11 cellular contexts compared by ENCODE assay signal in genomic region chr5:93588586-93589347, GRCh38. TPM values are rescaled to one million over a fixed set of nuclear protein-coding genes. Genes with fewer than 3 reads are reported as not detected.
DNase-seq lines count a peak whose midpoint lies in the region; ATAC-seq and TF ChIP-seq lines count a peak whose summit lies in the region.
"Had no signal": no experiment of that assay in that cellular context is flagged by ENCODE, and none has a peak within 500 bp of the region (broad histone marks: within the 10 kb centered on the region; RNA-seq: fewer than 3 reads in every experiment).

No MANE protein-coding gene starts in this region.

- peak overlapping the region; percentile 68 for H3K27ac ChIP-seq in AG04450 (ENCODE audit: low read depth, low read length)
- H3K27ac ChIP-seq in HUES6 (ENCODE audit: low read depth, low read length): no peak overlapping the region
- peak overlapping the region in 56 of 59 donors; percentile 8 to 95 (median 82) for H3K27ac ChIP-seq in dorsolateral prefrontal cortex
- no peak overlapping the region for H3K27ac ChIP-seq in mesendoderm (ENCODE audit: low read depth, low read length)
- H3K27ac ChIP-seq in foreskin keratinocyte: no peak overlapping the region

- H2BK5ac ChIP-seq in mesendoderm (ENCODE audit: low read length): no peak overlapping the region

- H3K18ac ChIP-seq in mesendoderm (ENCODE audit: low read length): no peak overlapping the region

- H3K4me2 ChIP-seq in mesendoderm (ENCODE audit: low read length): no peak overlapping the region

- ATAC-seq in foreskin keratinocyte: no peak
- ATAC-seq: left colon had no signal

- TF ChIP-seq CTCF in AG04450 (IDR thresholded peaks at IDR 0.05; ENCODE audit: low read depth, low read length) (no peak), dorsolateral prefrontal cortex (IDR thresholded peaks at IDR 0.05 in 54 of 56, conservative IDR thresholded peaks at IDR 0.05 in 2 of 56; ENCODE audit: low read depth in 1 of 56, partially characterized antibody in 56 of 56) (no peak), foreskin keratinocyte (conservative IDR thresholded peaks at IDR 0.05) (no peak)

- H2BK120ac ChIP-seq in mesendoderm (ENCODE audit: low read depth, low read length): no peak overlapping the region

- no peak overlapping the region for H2AK5ac ChIP-seq in mesendoderm (ENCODE audit: low read length)

- peak overlapping the region; percentile 92 for H3K4me3 ChIP-seq in AG04450 (ENCODE audit: low read depth, low read length)
- peak overlapping the region; percentile 29; the same call in 1 of the 2 replicates for H3K4me3 ChIP-seq in HUES6 (ENCODE audit: low read depth, low read length)
- peak overlapping the region in 57 of 59 donors; percentile 8 to 86 (median 66) for H3K4me3 ChIP-seq in dorsolateral prefrontal cortex
- no peak overlapping the region for H3K4me3 ChIP-seq in mesendoderm (ENCODE audit: low read length)

- no peak overlapping the region for H4K5ac ChIP-seq in mesendoderm (ENCODE audit: low read length)

- H3K56ac ChIP-seq in mesendoderm (ENCODE audit: low read length): no peak overlapping the region

- H3K9me3 ChIP-seq in AG04450 (ENCODE audit: control insufficient read depth, insufficient read depth, low read length): peaks cover 2% of the 10 kb centered on the region; the same call in 1 of the 2 replicates
- no peaks in the 10 kb centered on the region for H3K9me3 ChIP-seq in HUES6 (ENCODE audit: control insufficient read depth, insufficient read depth, low read depth, low read length)

- no peak overlapping the region for H3K4ac ChIP-seq in mesendoderm (ENCODE audit: low read depth, low read length)

- intact Hi-C loops in dorsolateral prefrontal cortex (cut with DNase I): loop anchor here in 1 of 2 donors (10.0 kb wide), 2 partner anchors 326 to 904 kb away; no protein-coding TSS in a partner anchor

- H3K27me3 ChIP-seq in AG04450 (ENCODE audit: control insufficient read depth, insufficient read depth, low read length): no peaks in the 10 kb centered on the region
- peaks cover 97% of the 10 kb centered on the region for H3K27me3 ChIP-seq in HUES6 (ENCODE audit: control insufficient read depth, insufficient read depth, low read length)
- peaks cover 0 to 7% (median 0%) of the 10 kb centered on the region in 45 donors for H3K27me3 ChIP-seq in dorsolateral prefrontal cortex
- H3K27me3 ChIP-seq in mesendoderm (ENCODE audit: insufficient read depth, low read length, poor library complexity): peaks cover 72% of the 10 kb centered on the region
- peaks cover 88% of the 10 kb centered on the region for H3K27me3 ChIP-seq in foreskin keratinocyte

- no peaks in the 10 kb centered on the region for H3K79me1 ChIP-seq in mesendoderm (ENCODE audit: low read length)

- CTCF ChIA-PET in AG04450 (lab: Charles Lee): interaction anchor here (1.2 to 1.6 kb wide), 2 partner anchors 19 to 213 kb away, joined by 3 to 4 read pairs; no protein-coding TSS in a partner anchor

- H2BK15ac ChIP-seq in mesendoderm (replicated peaks; ENCODE audit: low read depth): no peak overlapping the region

- DNase-seq in AG04450 (ENCODE audit: low read depth, low spot score): no peak
- DNase-seq in dorsolateral prefrontal cortex: peak in 3 of 10 donors; percentile 41 to 64 (median 58)
- no peak for DNase-seq in mesendoderm
- no peak for DNase-seq in foreskin keratinocyte
- no peak for DNase-seq in middle frontal gyrus (ENCODE audit: extremely low spot score, low spot score)
- no peak for DNase-seq in DMS53 treated with DMSO at 0.1 percent for 48 hours (lab: John Stamatoyannopoulos, UW; ENCODE audit: unreplicated experiment)
- no peak for DNase-seq in EL
- DNase-seq: Calu3, left colon, NCI-H1694 had no signal

- H3K23ac ChIP-seq in mesendoderm (ENCODE audit: low read length): peak overlapping the region; percentile 37

- H4K8ac ChIP-seq in mesendoderm (ENCODE audit: low read depth, low read length): no peak overlapping the region

- H3K36me3 ChIP-seq in HUES6 (ENCODE audit: control insufficient read depth, insufficient read depth, low read length) (no peaks in the 10 kb centered on the region), mesendoderm (ENCODE audit: control insufficient read depth, insufficient read depth, low read length) (no peaks in the 10 kb centered on the region)

- peaks cover 14% of the 10 kb centered on the region for H3K4me1 ChIP-seq in HUES6 (ENCODE audit: control insufficient read depth, insufficient read depth, low read length)
- no peaks in the 10 kb centered on the region for H3K4me1 ChIP-seq in mesendoderm (ENCODE audit: control insufficient read depth, low read depth, low read length)
- no peaks in the 10 kb centered on the region for H3K4me1 ChIP-seq in foreskin keratinocyte

- H3K9ac ChIP-seq in HUES6 (ENCODE audit: low read length): no peak overlapping the region
- no peak overlapping the region for H3K9ac ChIP-seq in mesendoderm (ENCODE audit: low read length)

- POLR2A ChIA-PET in AG04450 (lab: Yijun Ruan, JAX): interaction anchor here (1.0 to 1.2 kb wide), 3 partner anchors 13 to 200 kb away, joined by 3 to 6 read pairs (median 4); no protein-coding TSS in a partner anchor

- H3K79me2 ChIP-seq in mesendoderm (ENCODE audit: control insufficient read depth, insufficient read depth, low read length): no peaks in the 10 kb centered on the region

- no CpG with 5 or more reads among the region's 52 CpGs for WGBS in mesendoderm (ENCODE audit: extremely low coverage, insufficient coverage, low lambda C conversion rate)

RNA-seq across cellular contexts. Expression of gene NR2F1, which starts 5.7 kb away (rescaled TPM):
- polyA plus RNA-seq in AG04450 (2011; rRNA removed) (47.9 and 65.5 TPM in 2 replicates), foreskin keratinocyte (not detected in 2 replicates)
- polyA minus RNA-seq in AG04450 (2011; rRNA and poly(A)+ RNA removed): 63.1 and 83.0 TPM in 2 replicates
- total RNA-seq in dorsolateral prefrontal cortex (100 to 1,000 TPM in 56 of 120 experiments, 10 to 100 TPM in 64; 46.1 to 145 (median 98.5) TPM), foreskin keratinocyte (not detected in 2 replicates)
- not detected for polyA plus RNA-seq in mesendoderm (2013, experiment 1 of 2)
- not detected for polyA plus RNA-seq in mesendoderm (2013, experiment 2 of 2)

RNA-seq across cellular contexts. Expression of gene NR2F1-AS1, which starts 7.7 kb away (rescaled TPM):
- polyA plus RNA-seq in AG04450 (2011; rRNA removed) (25.5 and 29.9 TPM in 2 replicates), foreskin keratinocyte (not detected in 2 replicates)
- polyA minus RNA-seq in AG04450 (2011; rRNA and poly(A)+ RNA removed): 17.1 and 19.4 TPM in 2 replicates
- total RNA-seq in dorsolateral prefrontal cortex (100 to 1,000 TPM in 43 of 120 experiments, 10 to 100 TPM in 77; 42.2 to 125 (median 96.4) TPM), foreskin keratinocyte (not detected in 2 replicates)
- polyA plus RNA-seq in mesendoderm (2013, experiment 1 of 2): 0.53 TPM
- 0.66 TPM for polyA plus RNA-seq in mesendoderm (2013, experiment 2 of 2)

Comparison
In these comparisons a context has a peak if more than half of its experiments do, and no peak if none do; other contexts are left out.
1. H3K27ac ChIP-seq: peak in AG04450 (single experiment) and dorsolateral prefrontal cortex (56 of 59); none in HUES6 (single experiment), mesendoderm (single experiment) and foreskin keratinocyte (single experiment).
2. RNA of gene NR2F1, which starts 5.7 kb away (total RNA-seq): 46.1 to 145 TPM in dorsolateral prefrontal cortex; not detected in foreskin keratinocyte; every median in the first group is over 10 times any median in the second.
3. RNA of gene NR2F1-AS1, which starts 7.7 kb away (total RNA-seq): 42.2 to 125 TPM in dorsolateral prefrontal cortex; not detected in foreskin keratinocyte; every median in the first group is over 10 times any median in the second.